Comparison of ENCODE assay signal across 8 cellular contexts in genomic region chr5:132714456-132715307, GRCh38. TPM values are rescaled to one million over a fixed set of nuclear protein-coding genes. Genes with fewer than 3 reads are reported as not detected.
A peak's percentile ranks its signal among the peaks of the same experiment; 100 is the strongest.
DNase-seq lines count a peak whose midpoint lies in the region; TF ChIP-seq lines count a peak whose summit lies in the region.

No MANE protein-coding gene starts in this region.

- TF ChIP-seq POLR2A in uterus (IDR thresholded peaks at IDR 0.05): no peak

- no peaks in the 10 kb centered on the region for H3K9me3 ChIP-seq in left ventricle myocardium inferior (replicated peaks)
- no peaks in the 10 kb centered on the region for H3K9me3 ChIP-seq in uterus

- H3K4me3 ChIP-seq in left ventricle myocardium inferior (no peak overlapping the region), fibroblast of villous mesenchyme (ENCODE audit: low read depth, low read length) (no peak overlapping the region), uterus (no peak overlapping the region)

- H3K36me3 ChIP-seq in left ventricle myocardium inferior: no peaks in the 10 kb centered on the region
- H3K36me3 ChIP-seq in uterus: no peaks in the 10 kb centered on the region

- H3K4me1 ChIP-seq in left ventricle myocardium inferior (peaks cover 14% of the 10 kb centered on the region), uterus (no peaks in the 10 kb centered on the region)

- peak; percentile 45 for TF ChIP-seq CTCF in left ventricle myocardium inferior (IDR thresholded peaks at IDR 0.05; ENCODE audit: borderline replicate concordance)
- TF ChIP-seq CTCF in fibroblast of villous mesenchyme (IDR thresholded peaks at IDR 0.05; ENCODE audit: insufficient read depth, low read depth, low read length): peak; percentile 41
- peak; percentile 20 to 44 (median 41) for TF ChIP-seq CTCF in uterus (IDR thresholded peaks at IDR 0.05)

- in situ Hi-C loops in SK-MEL-5 (cut with HindIII; ENCODE audit: low pct_unique_long_range_greater_than_20kb, low sequenced_read_pairs): no loop called here

- DNase-seq in left ventricle myocardium inferior (no peak), cardiac septum (ENCODE audit: low spot score) (no peak), SK-MEL-5 (ENCODE audit: low read depth, low spot score) (peak; percentile 28), fibroblast of villous mesenchyme (ENCODE audit: low read depth) (peak; percentile 23), uterus (no peak), NCI-H82 (lab: John Stamatoyannopoulos, UW) (no peak), D341Med (ENCODE audit: low spot score) (no peak), NCI-H748 (lab: John Stamatoyannopoulos, UW; ENCODE audit: unreplicated experiment) (no peak)

- intact Hi-C loops in left ventricle myocardium inferior (cut with micrococcal nuclease): no loop called here
- intact Hi-C loops in cardiac septum (cut with DNase I): loop anchor here (10.0 kb wide), 1 partner anchor 330 kb away; no protein-coding TSS in a partner anchor
- intact Hi-C loops in uterus (cut with DNase I; ENCODE audit: low total_unique reads): no loop called here

- H3K27ac ChIP-seq in left ventricle myocardium inferior (replicated peaks) (no peak overlapping the region), uterus (no peak overlapping the region)

- H3K27me3 ChIP-seq in left ventricle myocardium inferior (ENCODE audit: low read depth) (no peaks in the 10 kb centered on the region), uterus (no peaks in the 10 kb centered on the region)

RNA-seq across cellular contexts. Expression of gene KIF3A, which starts 22.7 kb away (rescaled TPM):
- 11.9 TPM for total RNA-seq in left ventricle myocardium inferior
- 10.9 TPM for total RNA-seq in cardiac septum
- 6.7 and 10.9 TPM in 2 replicates for total RNA-seq in SK-MEL-5 (2014; rRNA removed; shearing (Covaris generic))
- polyA plus RNA-seq in SK-MEL-5 (2015; cell fraction: cytosol; rRNA removed): 5.8 and 6.1 TPM in 2 replicates
- polyA plus RNA-seq in SK-MEL-5 (2015; cell fraction: nucleus; rRNA removed): 10.4 and 11.0 TPM in 2 replicates
- 9.7 and 13.0 TPM in 2 replicates for total RNA-seq in fibroblast of villous mesenchyme
- 100 to 1,000 TPM in 1 of 4 donors, 10 to 100 TPM in 2, 1 to 10 TPM in 1; 5.9 to 203 (median 19.5) TPM for total RNA-seq in uterus

RNA-seq across cellular contexts. Expression of gene CCNI2, which starts 32.5 kb away (rescaled TPM):
- 0.08 TPM for total RNA-seq in left ventricle myocardium inferior
- total RNA-seq in cardiac septum: not detected
- not detected in 2 replicates for total RNA-seq in SK-MEL-5 (2014; rRNA removed; shearing (Covaris generic))
- polyA plus RNA-seq in SK-MEL-5 (2015; cell fraction: cytosol; rRNA removed): not detected in 2 replicates
- not detected in 2 replicates for polyA plus RNA-seq in SK-MEL-5 (2015; cell fraction: nucleus; rRNA removed)
- total RNA-seq in fibroblast of villous mesenchyme: under 0.01 TPM in 1 of 2 replicates, not detected in the other
- total RNA-seq in uterus: not detected

RNA-seq across cellular contexts. Expression of gene IL4, which starts 40.9 kb away (rescaled TPM):
- total RNA-seq in left ventricle myocardium inferior: not detected
- total RNA-seq in cardiac septum: not detected
- not detected in 2 replicates for total RNA-seq in SK-MEL-5 (2014; rRNA removed; shearing (Covaris generic))
- not detected in 2 replicates for polyA plus RNA-seq in SK-MEL-5 (2015; cell fraction: cytosol; rRNA removed)
- not detected in 2 replicates for polyA plus RNA-seq in SK-MEL-5 (2015; cell fraction: nucleus; rRNA removed)
- total RNA-seq in fibroblast of villous mesenchyme: not detected in 2 replicates
- not detected for total RNA-seq in uterus

RNA-seq across cellular contexts. Expression of gene IL13, which starts 56.7 kb away (rescaled TPM):
- total RNA-seq in left ventricle myocardium inferior: not detected
- total RNA-seq in cardiac septum: not detected
- total RNA-seq in SK-MEL-5 (2014; rRNA removed; shearing (Covaris generic)): not detected in 2 replicates
- not detected in 2 replicates for polyA plus RNA-seq in SK-MEL-5 (2015; cell fraction: cytosol; rRNA removed)
- polyA plus RNA-seq in SK-MEL-5 (2015; cell fraction: nucleus; rRNA removed): not detected in 2 replicates
- not detected in 2 replicates for total RNA-seq in fibroblast of villous mesenchyme
- total RNA-seq in uterus: under 1 TPM in 1 of 4 donors, not detected in 3; 0.73 TPM

Comparison
In these comparisons a context has a peak if more than half of its experiments do, and no peak if none do; other contexts are left out.
1. DNase-seq: peak in SK-MEL-5 (single experiment) and fibroblast of villous mesenchyme (single experiment); none in left ventricle myocardium inferior (single experiment), cardiac septum (single experiment), uterus (0 of 2), NCI-H82 (single experiment), D341Med (single experiment) and NCI-H748 (single experiment).
2. Peak in every context shown above with its lines, with median percentiles within 50 percentile points of each other: CTCF ChIP-seq.